Comparison of ENCODE assay signal across 9 cellular contexts in the genomic region with DNA sequence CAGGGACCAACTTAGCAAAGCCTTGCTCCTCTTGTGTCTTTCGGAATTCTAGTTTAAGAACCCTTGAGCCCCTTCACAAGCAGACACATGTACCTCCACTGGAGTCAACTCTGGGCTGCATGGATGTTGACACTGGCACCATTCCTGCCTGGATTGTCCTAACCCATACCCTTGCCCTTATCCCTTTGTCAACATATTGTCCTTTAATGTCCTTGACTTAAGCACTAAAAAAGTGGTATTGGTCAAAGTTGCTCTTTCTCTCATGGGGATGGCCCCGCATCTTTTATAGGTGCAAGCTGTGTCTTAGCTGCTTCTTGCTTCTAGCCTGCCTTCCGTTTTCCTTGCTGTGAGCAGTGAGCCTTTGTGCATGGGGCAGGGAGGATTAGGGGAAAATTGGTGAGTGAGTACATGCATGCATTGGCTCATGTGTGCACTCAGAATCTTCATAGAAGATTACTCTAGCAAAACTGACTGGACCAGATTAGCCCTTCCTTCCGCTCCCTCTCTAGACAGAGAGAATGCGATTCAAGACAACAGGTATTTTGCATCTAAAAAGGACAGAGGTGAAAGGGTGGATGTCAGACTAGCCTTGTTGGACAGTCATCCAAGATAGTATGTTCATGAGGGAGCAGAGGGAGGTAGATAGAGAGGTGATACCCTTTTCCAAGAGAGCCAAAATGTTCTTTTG. TPM values are rescaled to one million over a fixed set of nuclear protein-coding genes. Genes with fewer than 3 reads are reported as not detected.
DNase-seq lines count a peak whose midpoint lies in the region; ATAC-seq and TF ChIP-seq lines count a peak whose summit lies in the region.
"Had no signal": no experiment of that assay in that cellular context is flagged by ENCODE, and none has a peak within 500 bp of the region (broad histone marks: within the 10 kb centered on the region; RNA-seq: fewer than 3 reads in every experiment).

No MANE protein-coding gene starts in this region.

- H3K27ac ChIP-seq in left lung, result peak overlapping the region; percentile 57 to 87
- peak overlapping the region; percentile 6 for H3K27ac ChIP-seq in stomach smooth muscle (ENCODE audit: low read length)
- H3K27ac ChIP-seq in dorsolateral prefrontal cortex, result peak overlapping the region in 26 of 59 donors; percentile 0 to 73 (median 34)

- no peaks in the 10 kb centered on the region for H3K27me3 ChIP-seq in left lung
- no peaks in the 10 kb centered on the region for H3K27me3 ChIP-seq in stomach smooth muscle (ENCODE audit: control insufficient read depth in 1 of 2, insufficient read depth in 2 of 2, low read length in 2 of 2)
- H3K27me3 ChIP-seq in dorsolateral prefrontal cortex, result no peaks in the 10 kb centered on the region

- H3K9ac ChIP-seq in stomach smooth muscle (ENCODE audit: low read length in 2 of 2), result no peak overlapping the region

- H3K36me3 ChIP-seq in left lung (peaks cover 0 to 89% of the 10 kb centered on the region in 2 donors), stomach smooth muscle (ENCODE audit: control insufficient read depth in 2 of 2, insufficient read depth in 2 of 2, low read length in 2 of 2) (peaks cover 33 to 35% of the 10 kb centered on the region in 2 donors)

- no peak for ATAC-seq in activated T-cell treated with anti-CD3 and anti-CD28 coated beads, Interleukin-2, amount 50 U/mL, for 72 hours (replicated peaks in 1 of 2)
- ATAC-seq in left lung, result peak; percentile 63

- H3K4me1 ChIP-seq in left lung (peaks cover 29 to 84% of the 10 kb centered on the region in 2 donors), stomach smooth muscle (ENCODE audit: control insufficient read depth, insufficient read depth, low read length) (peaks cover 17% of the 10 kb centered on the region)

- H3K4me3 Mint-ChIP-seq in activated T-cell treated with anti-CD3 and anti-CD28 coated beads, Interleukin-2, amount 50 U/mL, for 72 hours, result peak overlapping the region; percentile 21 to 55
- no peak overlapping the region for H3K4me3 Mint-ChIP-seq in activated CD4-positive, alpha-beta memory T cell treated with anti-CD3 and anti-CD28 coated beads for 36 hours

- no peaks in the 10 kb centered on the region for H3K9me3 ChIP-seq in left lung
- no peaks in the 10 kb centered on the region for H3K9me3 ChIP-seq in stomach smooth muscle (ENCODE audit: control insufficient read depth in 2 of 2, low read length in 2 of 2)

- TF ChIP-seq CTCF in left lung (IDR thresholded peaks at IDR 0.05), result no peak
- no peak for TF ChIP-seq CTCF in dorsolateral prefrontal cortex (IDR thresholded peaks at IDR 0.05 in 54 of 56, conservative IDR thresholded peaks at IDR 0.05 in 2 of 56; ENCODE audit: low read depth in 1 of 56, partially characterized antibody in 56 of 56)

- intact Hi-C loops in activated CD4-positive, alpha-beta memory T cell treated with anti-CD3 and anti-CD28 coated beads for 36 hours (cut with micrococcal nuclease), result loop anchor here (10.0 kb wide), 1 partner anchor 566 kb away; no protein-coding TSS in a partner anchor
- intact Hi-C loops in left lung (cut with DNase I) (no loop called here), dorsolateral prefrontal cortex (cut with DNase I) (no loop called here)

- no peaks in the 10 kb centered on the region for H3K27me3 Mint-ChIP-seq in activated T-cell treated with anti-CD3 and anti-CD28 coated beads, Interleukin-2, amount 50 U/mL, for 72 hours (ENCODE audit: low read depth)
- H3K27me3 Mint-ChIP-seq in activated CD4-positive, alpha-beta memory T cell treated with anti-CD3 and anti-CD28 coated beads for 36 hours, result no peaks in the 10 kb centered on the region

- POLR2A ChIA-PET in activated CD4-positive, alpha-beta memory T cell treated with anti-CD3 and anti-CD28 coated beads for 36 hours (lab: Charles Lee), result no interaction called here

- no peak overlapping the region for H3K4me3 ChIP-seq in left lung
- no peak overlapping the region for H3K4me3 ChIP-seq in stomach smooth muscle (ENCODE audit: low read length in 2 of 2)
- no peak overlapping the region for H3K4me3 ChIP-seq in dorsolateral prefrontal cortex

- peaks cover 0 to 2% of the 10 kb centered on the region in 2 donors for H3K9me3 Mint-ChIP-seq in activated T-cell treated with anti-CD3 and anti-CD28 coated beads, Interleukin-2, amount 50 U/mL, for 72 hours
- H3K9me3 Mint-ChIP-seq in activated CD4-positive, alpha-beta memory T cell treated with anti-CD3 and anti-CD28 coated beads for 36 hours, result no peaks in the 10 kb centered on the region

- H3K36me3 Mint-ChIP-seq in activated T-cell treated with anti-CD3 and anti-CD28 coated beads, Interleukin-2, amount 50 U/mL, for 72 hours (ENCODE audit: insufficient read depth in 2 of 2), result peaks cover 23 to 54% of the 10 kb centered on the region in 2 donors
- peaks cover 76% of the 10 kb centered on the region for H3K36me3 Mint-ChIP-seq in activated CD4-positive, alpha-beta memory T cell treated with anti-CD3 and anti-CD28 coated beads for 36 hours

- peaks cover 100% of the 10 kb centered on the region for H3K4me1 Mint-ChIP-seq in activated T-cell treated with anti-CD3 and anti-CD28 coated beads, Interleukin-2, amount 50 U/mL, for 72 hours (ENCODE audit: low read depth)
- H3K4me1 Mint-ChIP-seq in activated CD4-positive, alpha-beta memory T cell treated with anti-CD3 and anti-CD28 coated beads for 36 hours (ENCODE audit: low read depth), result peaks cover 96% of the 10 kb centered on the region

- DNase-seq in activated T-cell treated with anti-CD3 and anti-CD28 coated beads, Interleukin-2, amount 50 U/mL, for 72 hours, result no peak
- DNase-seq in activated T-cell treated with anti-CD3 and anti-CD28 coated beads for 4 hours, result no peak
- no peak for DNase-seq in activated CD4-positive, alpha-beta memory T cell treated with anti-CD3 and anti-CD28 coated beads for 36 hours
- no peak for DNase-seq in left lung
- DNase-seq in hypothalamus (lab: John Stamatoyannopoulos, UW), result no peak
- no peak for DNase-seq in activated CD8-positive, alpha-beta memory T cell treated with anti-CD3 and anti-CD28 coated beads for 24 hours
- DNase-seq in dorsolateral prefrontal cortex, result no peak
- DNase-seq: NCI-H1417 treated with DMSO at 0.1 percent for 48 hours had no signal

- H3K27ac Mint-ChIP-seq in activated T-cell treated with anti-CD3 and anti-CD28 coated beads, Interleukin-2, amount 50 U/mL, for 72 hours, result peak overlapping the region; percentile 78
- peak overlapping the region; percentile 76 for H3K27ac Mint-ChIP-seq in activated CD4-positive, alpha-beta memory T cell treated with anti-CD3 and anti-CD28 coated beads for 36 hours

- CTCF ChIA-PET in activated CD4-positive, alpha-beta memory T cell treated with anti-CD3 and anti-CD28 coated beads for 36 hours (lab: Charles Lee), result interaction anchor here (1.5 to 1.9 kb wide), 2 partner anchors 10 to 44 kb away, joined by 5 read pairs; no protein-coding TSS in a partner anchor

RNA-seq across cellular contexts. Expression of a gene that starts 42.4 kb away (rescaled TPM):
- total RNA-seq in activated T-cell treated with anti-CD3 and anti-CD28 coated beads, Interleukin-2, amount 50 U/mL, for 72 hours, result 10 to 100 TPM; 37.7 to 45.9 TPM
- 10 to 100 TPM; 36.8 to 37.0 TPM for total RNA-seq in activated CD4-positive, alpha-beta memory T cell treated with anti-CD3 and anti-CD28 coated beads for 36 hours
- total RNA-seq in left lung (100 to 1,000 TPM; 240 to 269 TPM), dorsolateral prefrontal cortex (10 to 100 TPM in 113 of 120 experiments, 1 to 10 TPM in 7; 6.9 to 41.8 (median 15.9) TPM)

Comparison
In these comparisons a context has a peak if more than half of its experiments do, and no peak if none do; other contexts are left out.
1. RNA of a gene that starts 42.4 kb away (total RNA-seq): 240 to 269 TPM in left lung; 37.7 to 45.9 TPM in activated T-cell treated with anti-CD3 and anti-CD28 coated beads, Interleukin-2, amount 50 U/mL, for 72 hours, 36.8 to 37.0 TPM in activated CD4-positive, alpha-beta memory T cell treated with anti-CD3 and anti-CD28 coated beads for 36 hours and 6.9 to 41.8 TPM in dorsolateral prefrontal cortex; every median in the first group is over 4 times any median in the second.